8 cellular contexts compared by ENCODE assay signal in the genomic region with DNA sequence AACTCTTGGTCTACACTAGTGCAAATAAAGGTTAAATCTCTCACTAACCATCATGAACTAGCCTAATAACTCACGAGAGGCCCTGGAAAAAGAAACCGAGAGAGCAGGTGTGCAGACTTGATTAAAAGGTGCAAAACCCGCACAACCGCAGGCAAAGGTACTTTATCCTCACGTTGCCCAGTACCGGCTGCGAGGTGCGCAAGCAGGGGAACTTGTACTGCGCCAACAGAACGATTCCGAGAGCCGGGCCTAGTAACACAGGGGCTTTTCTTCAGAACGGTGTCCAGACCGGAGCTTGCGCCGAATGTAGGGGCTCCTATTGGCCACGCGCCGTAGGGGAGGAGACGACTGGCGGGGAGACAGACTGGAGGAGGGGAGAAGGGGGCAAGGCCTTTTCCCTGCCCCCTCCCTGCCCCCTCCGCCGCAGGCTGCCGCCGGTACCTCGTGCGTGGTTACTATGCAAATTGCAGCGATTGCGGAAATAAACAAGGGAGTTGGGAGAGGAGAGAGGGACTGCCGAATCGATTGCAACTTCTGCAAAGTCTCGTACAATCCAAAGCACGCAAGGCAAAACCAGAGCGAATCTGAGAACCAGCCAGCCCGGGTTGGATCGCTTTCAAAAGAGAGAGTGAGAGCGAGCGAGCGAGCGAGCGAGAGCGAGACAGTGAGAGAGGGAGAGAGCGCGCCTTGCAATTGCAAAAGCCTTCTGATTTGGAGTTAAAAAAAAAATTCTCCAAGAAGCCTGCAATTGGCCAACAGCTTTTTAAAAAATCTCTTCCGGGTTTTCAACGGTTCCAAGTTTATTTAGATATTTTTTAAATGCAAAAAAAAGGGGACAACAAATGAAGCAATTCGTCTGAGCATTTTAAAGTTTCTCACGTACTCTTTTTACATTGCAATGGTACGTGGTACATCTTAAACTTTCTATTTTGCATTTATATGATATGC. TPM values are rescaled to one million over a fixed set of nuclear protein-coding genes. Genes with fewer than 3 reads are reported as not detected.
DNase-seq lines count a peak whose midpoint lies in the region; ATAC-seq, FAIRE-seq and TF ChIP-seq lines count a peak whose summit lies in the region.

No MANE protein-coding gene starts in this region.

- peak overlapping the region; percentile 29 to 72 (median 44); a peak in 20 of 22 replicates for H3K9ac ChIP-seq in BLaER1 treated with 17β-estradiol and CSF1 and Interleukin-3, amounts not matched to agents 10 nM and 100 nM
- H3K9ac ChIP-seq in H1 (replicated peaks in 1 of 4; ENCODE audit: extremely low read depth in 1 of 4, low read depth in 3 of 4, low read length in 3 of 4) (peak overlapping the region in 3 of 4 experiments; percentile 31 to 59 (median 46); a peak in 6 of 7 replicates), mesendoderm (ENCODE audit: low read length) (peak overlapping the region; percentile 70)

- H3K79me1 ChIP-seq in H1 (ENCODE audit: low read depth, low read length) (no peaks in the 10 kb centered on the region), mesendoderm (ENCODE audit: low read length) (no peaks in the 10 kb centered on the region)

- TF ChIP-seq RAD21 in H1 (IDR thresholded peaks at IDR 0.05 in 1 of 2, conservative IDR thresholded peaks at IDR 0.05 in 1 of 2; ENCODE audit: low read depth in 2 of 2, low read length in 2 of 2) = no peak; a peak in 1 of 4 replicates

- H3K23ac ChIP-seq in H1 (ENCODE audit: insufficient read length) = no peak overlapping the region
- H3K23ac ChIP-seq in mesendoderm (ENCODE audit: low read length) = no peak overlapping the region

- no peak overlapping the region for H2BK12ac ChIP-seq in H1 (ENCODE audit: low read depth, low read length)

- peaks cover 0 to 25% (median 14%) of the 10 kb centered on the region in 10 experiments; a peak in 15 of 20 replicates for H3K4me1 ChIP-seq in BLaER1 treated with 17β-estradiol and CSF1 and Interleukin-3, amounts not matched to agents 10 nM and 100 nM
- H3K4me1 ChIP-seq in H1 (replicated peaks in 1 of 4; ENCODE audit: control insufficient read depth in 3 of 4, insufficient read depth in 4 of 4, low read length in 3 of 4) (peaks cover 5 to 23% (median 11%) of the 10 kb centered on the region in 4 experiments; a peak in 5 of 7 replicates), mesendoderm (ENCODE audit: control insufficient read depth, low read depth, low read length) (no peaks in the 10 kb centered on the region)

- peaks cover 0 to 58% (median 27%) of the 10 kb centered on the region in 11 experiments; a peak in 16 of 22 replicates for H4K20me1 ChIP-seq in BLaER1 treated with 17β-estradiol and CSF1 and Interleukin-3, amounts not matched to agents 10 nM and 100 nM
- H4K20me1 ChIP-seq in H1 (replicated peaks in 1 of 2; ENCODE audit: control insufficient read depth in 1 of 2, insufficient read depth in 2 of 2, low read length in 2 of 2) = peaks cover 0 to 4% of the 10 kb centered on the region in 2 experiments

- peak overlapping the region; percentile 52 to 71 (median 59) for H3K4me3 ChIP-seq in BLaER1 treated with 17β-estradiol and CSF1 and Interleukin-3, amounts not matched to agents 10 nM and 100 nM
- H3K4me3 ChIP-seq in H1 (ENCODE audit: extremely low read depth in 1 of 4, insufficient read depth in 2 of 4, low read depth in 3 of 4, low read length in 4 of 4) (peak overlapping the region; percentile 38 to 77 (median 74)), mesendoderm (ENCODE audit: low read length) (peak overlapping the region; percentile 66)

- FAIRE-seq in H1 (lab: Jason Lieb, UNC) = peak; percentile 48

- H3K18ac ChIP-seq in H1 (ENCODE audit: extremely low read depth, low read length) = no peak overlapping the region
- H3K18ac ChIP-seq in mesendoderm (ENCODE audit: low read length) = no peak overlapping the region

- H3K9me3 ChIP-seq in BLaER1 treated with 17β-estradiol and CSF1 and Interleukin-3, amounts not matched to agents 10 nM and 100 nM (replicated peaks in 1 of 11) = no peaks in the 10 kb centered on the region
- H3K9me3 ChIP-seq in H1 (ENCODE audit: insufficient read depth in 2 of 2, low read depth in 1 of 2, low read length in 1 of 2) = no peaks in the 10 kb centered on the region

- H4K91ac ChIP-seq in H1 (replicated peaks; ENCODE audit: insufficient read length, low read length) = no peak overlapping the region

- H3K23me2 ChIP-seq in H1 (ENCODE audit: low read depth, low read length) = peaks cover 5% of the 10 kb centered on the region

- CTCF ChIA-PET in H1 (lab: Charles Lee; ENCODE audit: partially characterized antibody) = interaction anchor here (0.5 to 7.1 kb wide), 7 partner anchors 22 to 347 kb away, joined by 3 to 65 read pairs (median 3); no protein-coding TSS in a partner anchor

- H2AK5ac ChIP-seq in H1 (ENCODE audit: low read depth, low read length) = no peak overlapping the region
- H2AK5ac ChIP-seq in mesendoderm (ENCODE audit: low read length) = no peak overlapping the region

- H3K56ac ChIP-seq in H1 (replicated peaks; ENCODE audit: insufficient read length, low read depth, low read length) (no peak overlapping the region), mesendoderm (ENCODE audit: low read length) (peak overlapping the region; percentile 80)

- no peak for TF ChIP-seq POLR2A in H1 (IDR thresholded peaks at IDR 0.05; ENCODE audit: control extremely low read depth in 1 of 2, low read depth in 2 of 2, low read length in 2 of 2)

- H2BK120ac ChIP-seq in H1 (replicated peaks; ENCODE audit: low read depth, low read length) (no peak overlapping the region), mesendoderm (ENCODE audit: low read depth, low read length) (no peak overlapping the region)

- no peak for TF ChIP-seq CTCF in H1 (IDR thresholded peaks at IDR 0.05; ENCODE audit: control extremely low read depth in 1 of 3, insufficient read depth in 1 of 3, low read depth in 1 of 3, low read length in 3 of 3)

- no peak overlapping the region for H2BK20ac ChIP-seq in H1 (ENCODE audit: low read length)

- no peak overlapping the region for H3K4ac ChIP-seq in H1 (replicated peaks; ENCODE audit: insufficient read length, low read depth, low read length)
- no peak overlapping the region for H3K4ac ChIP-seq in mesendoderm (ENCODE audit: low read depth, low read length)

- H2BK5ac ChIP-seq in H1 (ENCODE audit: low read depth, low read length) (peak overlapping the region; percentile 29; the same call in 1 of the 2 replicates), mesendoderm (ENCODE audit: low read length) (no peak overlapping the region)

- H4K5ac ChIP-seq in H1 (ENCODE audit: insufficient read length, low read depth, low read length) (no peak overlapping the region), mesendoderm (ENCODE audit: low read length) (no peak overlapping the region)

- H3K27ac ChIP-seq in BLaER1 treated with 17β-estradiol and CSF1 and Interleukin-3, amounts not matched to agents 10 nM and 100 nM = peak overlapping the region in 8 of 11 experiments; percentile 9 to 68 (median 27); a peak in 12 of 22 replicates
- H3K27ac ChIP-seq in H1 (ENCODE audit: low read depth, low read length) (no peak overlapping the region), mesendoderm (ENCODE audit: low read depth, low read length) (peak overlapping the region; percentile 42)

- H2BK15ac ChIP-seq in H1 (ENCODE audit: low read length) = no peak overlapping the region
- no peak overlapping the region for H2BK15ac ChIP-seq in mesendoderm (replicated peaks; ENCODE audit: low read depth)

- peak; percentile 81 for ATAC-seq in GM19467 (IDR thresholded peaks at IDR 0.05; ENCODE audit: unreplicated experiment)

- TF ChIP-seq EP300 in H1 (IDR thresholded peaks at IDR 0.05; ENCODE audit: borderline replicate concordance in 1 of 2, low read depth in 2 of 2, low read length in 2 of 2) = peak in 1 of 2 experiments; percentile 57; a peak in 1 of 3 replicates

- DNase-seq in HK-2 (ENCODE audit: unreplicated experiment) (peak; percentile 77), NCI-H82 (lab: John Stamatoyannopoulos, UW) (peak; percentile 99), H1 (ENCODE audit: low read depth in 1 of 2, low spot score in 2 of 2) (peak; percentile 87 to 92), mesendoderm (peak; percentile 94)
- peak; percentile 48 to 59 for DNase-seq in activated CD8-positive, alpha-beta memory T cell treated with anti-CD3 and anti-CD28 coated beads for 4 hours (ENCODE audit: low read depth in 2 of 2)
- DNase-seq in stimulated activated CD8-positive, alpha-beta memory T cell treated with anti-CD3 and anti-CD28 coated beads, Interleukin-15, amount 100 ng/mL, for 1 hour (ENCODE audit: low read depth) = peak; percentile 48

- peak overlapping the region; percentile 65 to 92 (median 81) for H3K4me2 ChIP-seq in BLaER1 treated with 17β-estradiol and CSF1 and Interleukin-3, amounts not matched to agents 10 nM and 100 nM
- H3K4me2 ChIP-seq in H1 (ENCODE audit: insufficient read depth in 1 of 2, low read depth in 2 of 2, low read length in 2 of 2) (peak overlapping the region; percentile 53 to 76), mesendoderm (ENCODE audit: low read length) (peak overlapping the region; percentile 77)

- H3K36me3 ChIP-seq in BLaER1 treated with 17β-estradiol and CSF1 and Interleukin-3, amounts not matched to agents 10 nM and 100 nM = no peaks in the 10 kb centered on the region
- no peaks in the 10 kb centered on the region for H3K36me3 ChIP-seq in H1 (ENCODE audit: control insufficient read depth in 2 of 4, insufficient read depth in 4 of 4, low read length in 3 of 4)
- no peaks in the 10 kb centered on the region for H3K36me3 ChIP-seq in mesendoderm (ENCODE audit: control insufficient read depth, insufficient read depth, low read length)

- H3K79me2 ChIP-seq in H1 (ENCODE audit: control insufficient read depth in 1 of 2, insufficient read depth in 2 of 2, low read length in 2 of 2) = no peaks in the 10 kb centered on the region
- no peaks in the 10 kb centered on the region for H3K79me2 ChIP-seq in mesendoderm (ENCODE audit: control insufficient read depth, insufficient read depth, low read length)

- H2AFZ ChIP-seq in H1 (ENCODE audit: low read length) = peak overlapping the region; percentile 77

- 3% methylated on average over 48 of the region's 49 CpGs; no CpG with 5 or more reads in 1 of the 2 experiments for WGBS in H1 (ENCODE audit: extremely low coverage in 1 of 2, insufficient coverage in 1 of 2, insufficient read length in 1 of 2, insufficient replicate concordance in 2 of 2, low coverage in 1 of 2, low lambda C conversion rate in 2 of 2, missing lambda C conversion rate in 1 of 2), 2 experiments
- WGBS in mesendoderm (ENCODE audit: extremely low coverage, insufficient coverage, low lambda C conversion rate) = no CpG with 5 or more reads among the region's 49 CpGs

- H3K27me3 ChIP-seq in BLaER1 treated with 17β-estradiol and CSF1 and Interleukin-3, amounts not matched to agents 10 nM and 100 nM = peaks cover 36 to 83% (median 71%) of the 10 kb centered on the region in 11 experiments
- peaks cover 15 to 39% (median 30%) of the 10 kb centered on the region in 4 experiments for H3K27me3 ChIP-seq in H1 (replicated peaks in 1 of 4; ENCODE audit: control insufficient read depth in 3 of 4, extremely low read depth in 1 of 4, insufficient read depth in 3 of 4, low read length in 3 of 4)
- H3K27me3 ChIP-seq in mesendoderm (ENCODE audit: insufficient read depth, low read length, poor library complexity) = peaks cover 10% of the 10 kb centered on the region

- POLR2A ChIA-PET in H1 (lab: Charles Lee; ENCODE audit: partially characterized antibody) = interaction anchor here (0.6 to 2.7 kb wide), 9 partner anchors 8 to 920 kb away, joined by 3 to 12 read pairs (median 4); no protein-coding TSS in a partner anchor

- H4K8ac ChIP-seq in H1 (ENCODE audit: extremely low read depth, insufficient read depth, low read length) (no peak overlapping the region), mesendoderm (ENCODE audit: low read depth, low read length) (no peak overlapping the region)

- H3K14ac ChIP-seq in H1 (ENCODE audit: insufficient read length) = no peak overlapping the region

RNA-seq across cellular contexts. Expression of gene NFIA, which starts 5.4 kb away (rescaled TPM):
- total RNA-seq in H1 (2021; fragmentation: NEBNext Ultra II Directional; extraction: Animal tissue kit (Norgen Biotek cat#: 25700)) = 1.8 and 2.3 TPM in 2 replicates
- 1.4 and 2.3 TPM in 2 replicates for polyA plus RNA-seq in H1 (2011; rRNA removed)
- polyA plus RNA-seq in H1 (2011; cell fraction: cytosol; rRNA removed) = 1.0 TPM
- polyA plus RNA-seq in H1 (2011; cell fraction: nucleus; rRNA removed) = 2.8 TPM
- polyA plus RNA-seq in H1 (2012, experiment 1 of 2) = 1.1 to 1.5 TPM (median 1.3 TPM) in 4 replicates
- polyA plus RNA-seq in H1 (2012, experiment 2 of 2) = 0.25 TPM
- polyA plus RNA-seq in H1 (2013, experiment 1 of 2) = 1.4 TPM
- 1.3 TPM for polyA plus RNA-seq in H1 (2013, experiment 2 of 2)
- 7.0 and 13.4 TPM in 2 replicates for polyA minus RNA-seq in H1 (2011; rRNA and poly(A)+ RNA removed)
- 4.1 TPM for polyA minus RNA-seq in H1 (2011; cell fraction: cytosol; rRNA and poly(A)+ RNA removed)
- 12.6 TPM for polyA minus RNA-seq in H1 (2011; cell fraction: nucleus; rRNA and poly(A)+ RNA removed)
- polyA plus RNA-seq in mesendoderm (2013, experiment 1 of 2) = 0.46 TPM
- 0.45 TPM for polyA plus RNA-seq in mesendoderm (2013, experiment 2 of 2)

Comparison
In these comparisons a context has a peak if more than half of its experiments do, and no peak if none do; other contexts are left out.
1. DNase-seq: peak in every context shown above with its lines; median percentile 99 in NCI-H82; 94 in mesendoderm; 90 in H1; 77 in HK-2; 54 in activated CD8-positive, alpha-beta memory T cell treated with anti-CD3 and anti-CD28 coated beads for 4 hours; 48 in stimulated activated CD8-positive, alpha-beta memory T cell treated with anti-CD3 and anti-CD28 coated beads, Interleukin-15, amount 100 ng/mL, for 1 hour.